In genomic region chr14:73472182-73473114, GRCh38 we compare ENCODE assay signal across 1 cellular context.
TF ChIP-seq lines count a peak whose summit lies in the region.

No MANE protein-coding gene starts in this region.

TF ChIP-seq in GM23338, 12 proteins besides CTCF, POLR2A, EP300 and RAD21 (continued from another document):
- TF ChIP-seq ZNF462 (CRISPR knock-in tag; IDR thresholded peaks at IDR 0.05) (no peak), EZH2phosphoT487 (IDR thresholded peaks at IDR 0.05; ENCODE audit: unreplicated experiment) (no peak), EZH2 (IDR thresholded peaks at IDR 0.05; ENCODE audit: low read depth, unreplicated experiment) (no peak), CREB1 (CRISPR knock-in tag; IDR thresholded peaks at IDR 0.05; ENCODE audit: low read depth) (no peak), REST (IDR thresholded peaks at IDR 0.05; ENCODE audit: unreplicated experiment) (no peak), NANOG (IDR thresholded peaks at IDR 0.05; ENCODE audit: borderline replicate concordance) (no peak)
